ENCODE assay signal across 20 cellular contexts in the genomic region with DNA sequence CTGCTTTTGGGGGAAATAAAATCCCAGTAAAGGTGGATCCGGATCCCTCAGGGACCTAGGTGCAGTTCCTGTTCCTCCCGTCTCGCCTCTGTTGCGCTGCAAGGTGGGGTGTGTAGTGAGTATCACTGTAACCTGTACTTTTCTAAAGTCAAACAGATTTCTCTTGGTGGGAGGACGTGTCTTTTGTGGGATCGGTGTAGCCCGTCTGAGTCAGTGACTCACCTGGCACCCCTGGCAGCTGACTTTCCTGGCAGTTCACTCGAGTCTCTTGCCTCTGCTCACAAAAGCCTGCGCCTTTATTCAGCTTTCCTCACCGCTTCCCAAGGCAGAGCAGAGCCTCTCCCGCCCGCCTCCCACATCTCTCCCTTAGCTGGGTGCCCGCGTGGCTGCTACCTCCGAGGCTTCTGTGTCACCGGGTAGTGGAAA.
DNase-seq lines count a peak whose midpoint lies in the region; ATAC-seq and TF ChIP-seq lines count a peak whose summit lies in the region.
"Had no signal": no experiment of that assay in that cellular context is flagged by ENCODE, and none has a peak within 500 bp of the region (broad histone marks: within the 10 kb centered on the region; RNA-seq: fewer than 3 reads in every experiment).

No MANE protein-coding gene starts in this region.

- POLR2A ChIA-PET in RWPE1 (lab: Yijun Ruan, JAX; ENCODE audit: low non-redundant PET), result no interaction called here

- H3K4me3 ChIP-seq in neutrophil (ENCODE audit: low read depth in 1 of 2, low read length in 1 of 2) (no peak overlapping the region), aorta (ENCODE audit: low read length in 2 of 2) (no peak overlapping the region), coronary artery (no peak overlapping the region)
- H3K4me3 ChIP-seq: adrenal gland, GM23248 had no signal

- H3K27me3 ChIP-seq in neutrophil, result no peaks in the 10 kb centered on the region
- H3K27me3 ChIP-seq in aorta (ENCODE audit: control insufficient read depth in 1 of 2, insufficient read depth in 2 of 2, low read length in 1 of 2), result no peaks in the 10 kb centered on the region
- H3K27me3 ChIP-seq: adrenal gland had no signal

- TF ChIP-seq CTCF in RWPE1 (conservative IDR thresholded peaks at IDR 0.05; ENCODE audit: low read depth), result no peak
- no peak for TF ChIP-seq CTCF in neutrophil (IDR thresholded peaks at IDR 0.05)
- TF ChIP-seq CTCF in coronary artery (IDR thresholded peaks at IDR 0.05), result no peak

- ATAC-seq in aorta (ENCODE audit: low FRiP score) (peak; percentile 23), GM18867 (IDR thresholded peaks at IDR 0.05; ENCODE audit: unreplicated experiment) (no peak)
- ATAC-seq: naive thymus-derived CD8-positive, alpha-beta T cell; T-cell had no signal

- H3K36me3 ChIP-seq in neutrophil (peaks cover 9% of the 10 kb centered on the region), aorta (ENCODE audit: control insufficient read depth in 1 of 2, insufficient read depth in 2 of 2, low read length in 1 of 2) (no peaks in the 10 kb centered on the region)
- H3K36me3 ChIP-seq: adrenal gland had no signal

- H3K4me1 ChIP-seq in neutrophil (ENCODE audit: control insufficient read depth in 1 of 2, insufficient read depth in 1 of 2, low read depth in 1 of 2, low read length in 1 of 2) (peaks cover 18 to 38% of the 10 kb centered on the region in 2 experiments), aorta (ENCODE audit: control insufficient read depth in 1 of 2, insufficient read depth in 2 of 2, low read length in 2 of 2) (no peaks in the 10 kb centered on the region)

- intact Hi-C loops in aorta (cut with DNase I), result no loop called here

- CTCF ChIA-PET in RWPE1 (lab: Yijun Ruan, JAX), result interaction anchor here (0.7 kb wide), 1 partner anchor 235 kb away, joined by 3 read pairs; no protein-coding TSS in a partner anchor

- DNase-seq in RWPE1 (ENCODE audit: low spot score) (peak; percentile 73), epithelial cell of prostate (ENCODE audit: low read depth, low spot score) (peak; percentile 94), aorta (peak in 1 of 2 donors; percentile 51), coronary artery (ENCODE audit: low spot score) (no peak), DMS79 treated with DMSO at 0.1 percent for 48 hours (lab: John Stamatoyannopoulos, UW) (no peak)
- DNase-seq: activated gamma-delta T cell; adrenal gland; central memory CD4-positive, alpha-beta T cell; effector CD4-positive, alpha-beta T cell; GM23248; Karpas-422; naive thymus-derived CD8-positive, alpha-beta T cell; NCI-H1417; NCI-H69; SHP77; stimulated activated CD4-positive, alpha-beta T cell treated with anti-CD3 and anti-CD28 coated beads, Interleukin-4, amount 100 ng/mL, for 24 hours; substantia nigra; T-cell had no signal

- H3K9me3 ChIP-seq in neutrophil (no peaks in the 10 kb centered on the region), aorta (ENCODE audit: control insufficient read depth, low read length) (no peaks in the 10 kb centered on the region)
- H3K9me3 ChIP-seq: adrenal gland had no signal

- H3K27ac ChIP-seq in RWPE1, result peak overlapping the region; percentile 97
- peak overlapping the region; percentile 100 for H3K27ac ChIP-seq in epithelial cell of prostate
- peak overlapping the region; percentile 81 for H3K27ac ChIP-seq in neutrophil
- H3K27ac ChIP-seq in aorta (ENCODE audit: low read depth in 1 of 2, low read length in 2 of 2), result no peak overlapping the region
- no peak overlapping the region for H3K27ac ChIP-seq in coronary artery
- H3K27ac ChIP-seq: adrenal gland, GM23248 had no signal

- 96 to 97% methylated on average over 16 of the region's 16 CpGs for WGBS in aorta, 2 donors

Comparison
In these comparisons a context has a peak if more than half of its experiments do, and no peak if none do; other contexts are left out.
1. DNase-seq: peak in RWPE1 (single experiment) and epithelial cell of prostate (single experiment); none in coronary artery (single experiment) and DMS79 treated with DMSO at 0.1 percent for 48 hours (single experiment).
2. H3K27ac ChIP-seq: peak in RWPE1 (single experiment), epithelial cell of prostate (single experiment) and neutrophil (single experiment); none in aorta (0 of 2) and coronary artery (0 of 2).